ENCODE assay signal across 1 cellular context in the genomic region with DNA sequence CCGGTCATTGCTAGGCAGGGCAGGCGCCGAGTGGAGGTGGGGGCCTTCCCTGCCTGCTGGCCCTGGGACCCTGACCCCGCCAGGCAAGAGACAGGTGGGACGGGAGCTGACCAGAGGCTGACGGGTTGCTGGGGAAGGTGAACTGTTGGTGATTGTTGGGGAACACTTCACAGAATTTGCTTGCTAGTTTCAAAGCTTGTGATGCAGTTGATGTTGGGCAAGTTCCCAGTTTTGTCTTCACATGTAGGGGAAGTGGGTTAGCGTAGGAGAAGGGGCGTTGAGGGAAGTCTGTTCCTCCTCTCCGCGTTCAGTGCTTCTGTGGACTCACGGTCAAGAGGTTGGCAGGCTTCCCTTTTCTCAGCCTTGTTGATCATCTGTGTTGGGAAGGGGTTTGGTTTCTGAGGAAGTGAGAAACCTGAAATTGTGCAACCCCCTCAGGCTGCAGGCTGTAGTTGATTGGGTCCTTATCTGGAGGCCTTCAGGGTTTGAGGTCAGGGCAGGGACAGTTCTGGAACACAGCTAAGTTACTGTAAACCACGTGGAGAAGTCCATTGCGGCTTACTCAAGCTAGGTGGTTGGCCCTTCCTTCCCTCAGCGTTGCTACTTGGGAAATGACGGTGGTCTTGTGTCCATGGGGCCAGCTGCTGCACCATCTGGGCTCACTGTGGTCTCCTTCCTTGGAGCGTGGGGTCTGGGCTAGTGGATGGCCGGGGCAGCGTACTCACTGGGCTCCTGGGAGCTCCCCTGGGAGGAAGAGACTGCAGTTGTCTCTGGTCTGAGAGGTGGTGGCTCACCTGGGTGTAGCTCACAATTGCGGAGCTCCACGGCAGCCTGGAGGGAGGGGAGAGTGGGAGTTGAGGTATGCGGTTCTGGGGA.
TF ChIP-seq lines count a peak whose summit lies in the region.

No MANE protein-coding gene starts in this region.

TF ChIP-seq in A549, 52 proteins besides CTCF, POLR2A, EP300 and RAD21 (continued from another document):
- TF ChIP-seq, protein P1, sequence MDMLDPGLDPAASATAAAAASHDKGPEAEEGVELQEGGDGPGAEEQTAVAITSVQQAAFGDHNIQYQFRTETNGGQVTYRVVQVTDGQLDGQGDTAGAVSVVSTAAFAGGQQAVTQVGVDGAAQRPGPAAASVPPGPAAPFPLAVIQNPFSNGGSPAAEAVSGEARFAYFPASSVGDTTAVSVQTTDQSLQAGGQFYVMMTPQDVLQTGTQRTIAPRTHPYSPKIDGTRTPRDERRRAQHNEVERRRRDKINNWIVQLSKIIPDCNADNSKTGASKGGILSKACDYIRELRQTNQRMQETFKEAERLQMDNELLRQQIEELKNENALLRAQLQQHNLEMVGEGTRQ (IDR thresholded peaks at IDR 0.05): no peak
- TF ChIP-seq HOXA7 (CRISPR knock-in tag; IDR thresholded peaks at IDR 0.05) (peak; percentile 98), HEYL (CRISPR knock-in tag; IDR thresholded peaks at IDR 0.05) (no peak), CBX8 (IDR thresholded peaks at IDR 0.05) (no peak), RCOR1 (IDR thresholded peaks at IDR 0.05; ENCODE audit: low read depth, low read length) (no peak), MYC (IDR thresholded peaks at IDR 0.05; ENCODE audit: borderline replicate concordance, low read length) (no peak), RFX5 (IDR thresholded peaks at IDR 0.05) (no peak), NPAS2 (CRISPR knock-in tag; IDR thresholded peaks at IDR 0.05; ENCODE audit: borderline replicate concordance) (0 out of 2 replicates have a peak, but pooled peaks have one; percentile 7), EHF (CRISPR knock-in tag; IDR thresholded peaks at IDR 0.05) (peak; percentile 21; the same call in 1 of the 2 replicates), TFCP2L1 (CRISPR knock-in tag; IDR thresholded peaks at IDR 0.05) (peak; percentile 96), POLR2AphosphoS2 (conservative IDR thresholded peaks at IDR 0.05; ENCODE audit: low read length) (peak; percentile 92; the same call in 1 of the 2 replicates), ZNF302 (CRISPR knock-in tag; IDR thresholded peaks at IDR 0.05) (0 out of 2 replicates have a peak, but pooled peaks have one; percentile 23), FOSB (CRISPR knock-in tag; IDR thresholded peaks at IDR 0.05) (peak; percentile 95), TP53 (CRISPR knock-in tag; IDR thresholded peaks at IDR 0.05) (peak; percentile 95), RARB (CRISPR knock-in tag; IDR thresholded peaks at IDR 0.05) (peak; percentile 82), GATA3 (IDR thresholded peaks at IDR 0.05; ENCODE audit: borderline replicate concordance) (no peak), CHD2 (IDR thresholded peaks at IDR 0.05; ENCODE audit: low read length, partially characterized antibody) (peak; percentile 45), HOXB5 (CRISPR knock-in tag; IDR thresholded peaks at IDR 0.05) (peak; percentile 39; the same call in 1 of the 2 replicates)
- TF ChIP-seq, protein P2, sequence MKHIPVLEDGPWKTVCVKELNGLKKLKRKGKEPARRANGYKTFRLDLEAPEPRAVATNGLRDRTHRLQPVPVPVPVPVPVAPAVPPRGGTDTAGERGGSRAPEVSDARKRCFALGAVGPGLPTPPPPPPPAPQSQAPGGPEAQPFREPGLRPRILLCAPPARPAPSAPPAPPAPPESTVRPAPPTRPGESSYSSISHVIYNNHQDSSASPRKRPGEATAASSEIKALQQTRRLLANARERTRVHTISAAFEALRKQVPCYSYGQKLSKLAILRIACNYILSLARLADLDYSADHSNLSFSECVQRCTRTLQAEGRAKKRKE (CRISPR knock-in tag; IDR thresholded peaks at IDR 0.05; ENCODE audit: low read depth): peak; percentile 78
- TF ChIP-seq, protein P3, sequence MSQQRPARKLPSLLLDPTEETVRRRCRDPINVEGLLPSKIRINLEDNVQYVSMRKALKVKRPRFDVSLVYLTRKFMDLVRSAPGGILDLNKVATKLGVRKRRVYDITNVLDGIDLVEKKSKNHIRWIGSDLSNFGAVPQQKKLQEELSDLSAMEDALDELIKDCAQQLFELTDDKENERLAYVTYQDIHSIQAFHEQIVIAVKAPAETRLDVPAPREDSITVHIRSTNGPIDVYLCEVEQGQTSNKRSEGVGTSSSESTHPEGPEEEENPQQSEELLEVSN (IDR thresholded peaks at IDR 0.05; ENCODE audit: borderline replicate concordance, low read depth): no peak
- TF ChIP-seq, protein P4, sequence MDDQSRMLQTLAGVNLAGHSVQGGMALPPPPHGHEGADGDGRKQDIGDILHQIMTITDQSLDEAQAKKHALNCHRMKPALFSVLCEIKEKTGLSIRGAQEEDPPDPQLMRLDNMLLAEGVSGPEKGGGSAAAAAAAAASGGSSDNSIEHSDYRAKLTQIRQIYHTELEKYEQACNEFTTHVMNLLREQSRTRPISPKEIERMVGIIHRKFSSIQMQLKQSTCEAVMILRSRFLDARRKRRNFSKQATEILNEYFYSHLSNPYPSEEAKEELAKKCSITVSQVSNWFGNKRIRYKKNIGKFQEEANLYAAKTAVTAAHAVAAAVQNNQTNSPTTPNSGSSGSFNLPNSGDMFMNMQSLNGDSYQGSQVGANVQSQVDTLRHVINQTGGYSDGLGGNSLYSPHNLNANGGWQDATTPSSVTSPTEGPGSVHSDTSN (IDR thresholded peaks at IDR 0.05): no peak
- TF ChIP-seq, protein P5, sequence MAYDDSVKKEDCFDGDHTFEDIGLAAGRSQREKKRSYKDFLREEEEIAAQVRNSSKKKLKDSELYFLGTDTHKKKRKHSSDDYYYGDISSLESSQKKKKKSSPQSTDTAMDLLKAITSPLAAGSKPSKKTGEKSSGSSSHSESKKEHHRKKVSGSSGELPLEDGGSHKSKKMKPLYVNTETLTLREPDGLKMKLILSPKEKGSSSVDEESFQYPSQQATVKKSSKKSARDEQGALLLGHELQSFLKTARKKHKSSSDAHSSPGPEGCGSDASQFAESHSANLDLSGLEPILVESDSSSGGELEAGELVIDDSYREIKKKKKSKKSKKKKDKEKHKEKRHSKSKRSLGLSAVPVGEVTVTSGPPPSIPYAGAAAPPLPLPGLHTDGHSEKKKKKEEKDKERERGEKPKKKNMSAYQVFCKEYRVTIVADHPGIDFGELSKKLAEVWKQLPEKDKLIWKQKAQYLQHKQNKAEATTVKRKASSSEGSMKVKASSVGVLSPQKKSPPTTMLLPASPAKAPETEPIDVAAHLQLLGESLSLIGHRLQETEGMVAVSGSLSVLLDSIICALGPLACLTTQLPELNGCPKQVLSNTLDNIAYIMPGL (CRISPR knock-in tag; IDR thresholded peaks at IDR 0.05; ENCODE audit: borderline replicate concordance): peak; percentile 80
